Comparison of ENCODE assay signal across 1 cellular context in genomic region chr1:159996653-159997052, GRCh38.
A peak's percentile ranks its signal among the peaks of the same experiment; 100 is the strongest.
TF ChIP-seq lines count a peak whose summit lies in the region.

No MANE protein-coding gene starts in this region.

TF ChIP-seq in SK-N-SH, 30 proteins besides CTCF, POLR2A, EP300 and RAD21 (continued from another document):
- no peak for TF ChIP-seq RFX5 (IDR thresholded peaks at IDR 0.05; ENCODE audit: low read length)
- TF ChIP-seq REST (IDR thresholded peaks at IDR 0.05; ENCODE audit: low read depth, low read length): no peak
- 0 out of 2 replicates have a peak, but pooled peaks have one; percentile 14 for TF ChIP-seq YY1 (IDR thresholded peaks at IDR 0.05; ENCODE audit: low read depth)
- no peak for TF ChIP-seq EZH2phosphoT487 (IDR thresholded peaks at IDR 0.05; ENCODE audit: borderline replicate concordance, low read depth)
- no peak for TF ChIP-seq NRF1 (IDR thresholded peaks at IDR 0.05; ENCODE audit: low read depth, low read length)
- no peak for TF ChIP-seq USF1 (IDR thresholded peaks at IDR 0.05; ENCODE audit: borderline replicate concordance, low read depth)
- TF ChIP-seq FOXJ3 (CRISPR knock-in tag; IDR thresholded peaks at IDR 0.05): no peak
- TF ChIP-seq POLR2AphosphoS5 (IDR thresholded peaks at IDR 0.05; ENCODE audit: low read depth, low read length): peak; percentile 55; the same call in 1 of the 2 replicates
- no peak for TF ChIP-seq CHD2 (IDR thresholded peaks at IDR 0.05; ENCODE audit: low read length, partially characterized antibody)
- peak; percentile 22; the same call in 1 of the 2 replicates for TF ChIP-seq RXRA (IDR thresholded peaks at IDR 0.05; ENCODE audit: borderline replicate concordance, low read depth)
- TF ChIP-seq IRF3 (IDR thresholded peaks at IDR 0.05; ENCODE audit: low read depth, low read length): no peak
- no peak for TF ChIP-seq GABPA (IDR thresholded peaks at IDR 0.05; ENCODE audit: low read depth)
- TF ChIP-seq ELF1 (IDR thresholded peaks at IDR 0.05): no peak
- TF ChIP-seq RCOR1 (IDR thresholded peaks at IDR 0.05; ENCODE audit: low read length): no peak
- TF ChIP-seq NFIC (IDR thresholded peaks at IDR 0.05; ENCODE audit: borderline replicate concordance): peak; percentile 84
TF ChIP-seq in SK-N-SH: peak in this region for 11.
